8 cellular contexts compared by ENCODE assay signal in genomic region chr22:38230108-38230825, GRCh38. TPM values are rescaled to one million over a fixed set of nuclear protein-coding genes. Genes with fewer than 3 reads are reported as not detected.
DNase-seq lines count a peak whose midpoint lies in the region; ATAC-seq and TF ChIP-seq lines count a peak whose summit lies in the region.

No MANE protein-coding gene starts in this region.

- ATAC-seq in HG02623 (IDR thresholded peaks at IDR 0.05; ENCODE audit: unreplicated experiment) (no peak), HG02759 (IDR thresholded peaks at IDR 0.05; ENCODE audit: unreplicated experiment) (no peak)

- H3K4me1 ChIP-seq in PC-9 (replicated peaks; ENCODE audit: insufficient read depth) (peaks cover 51% of the 10 kb centered on the region), breast epithelium (peaks cover 11 to 23% of the 10 kb centered on the region in 2 donors), tibial artery (peaks cover 0 to 39% (median 7%) of the 10 kb centered on the region in 4 donors)

- intact Hi-C loops in PC-9 (cut with micrococcal nuclease; ENCODE audit: unreplicated experiment), result no loop called here
- intact Hi-C loops in breast epithelium (cut with DNase I; ENCODE audit: low total_unique reads), result no loop called here
- intact Hi-C loops in tibial artery (cut with DNase I; ENCODE audit: low total_unique reads), result no loop called here

- H3K36me3 ChIP-seq in PC-9 (ENCODE audit: low read depth), result peaks cover 68% of the 10 kb centered on the region
- H3K36me3 ChIP-seq in breast epithelium, result no peaks in the 10 kb centered on the region
- H3K36me3 ChIP-seq in tibial artery, result peaks cover 38 to 83% (median 80%) of the 10 kb centered on the region in 3 donors

- no peak for TF ChIP-seq POLR2A in breast epithelium (IDR thresholded peaks at IDR 0.05)

- POLR2A ChIA-PET in PC-9 (lab: Charles Lee; ENCODE audit: unreplicated experiment), result interaction anchor here (0.5 to 0.7 kb wide), 2 partner anchors 58 to 85 kb away, joined by 4 read pairs; no protein-coding TSS in a partner anchor

- H3K4me2 ChIP-seq in PC-9, result no peak overlapping the region

- 0 out of 2 replicates have a peak overlapping the region, but pooled peaks have one; percentile 39 for H3K27ac ChIP-seq in PC-9
- H3K27ac ChIP-seq in breast epithelium, result peak overlapping the region; percentile 85 to 87
- peak overlapping the region; percentile 63 for H3K27ac ChIP-seq in layer of hippocampus (ENCODE audit: low read depth, low read length)
- peak overlapping the region; percentile 9 to 30 for H3K27ac ChIP-seq in tibial artery

- H3K27me3 ChIP-seq in PC-9 (ENCODE audit: insufficient read depth, low read depth) (no peaks in the 10 kb centered on the region), breast epithelium (no peaks in the 10 kb centered on the region), layer of hippocampus (ENCODE audit: control insufficient read depth, insufficient read depth, low read length) (no peaks in the 10 kb centered on the region), tibial artery (no peaks in the 10 kb centered on the region)

- peaks cover 53% of the 10 kb centered on the region for H3K79me2 ChIP-seq in PC-9 (ENCODE audit: low read depth)

- no peaks in the 10 kb centered on the region for H4K20me1 ChIP-seq in PC-9 (ENCODE audit: insufficient read depth)

- DNase-seq in activated CD8-positive, alpha-beta memory T cell treated with anti-CD3 and anti-CD28 coated beads for 24 hours, result peak; percentile 64
- no peak for DNase-seq in activated CD8-positive, alpha-beta memory T cell treated with anti-CD3 and anti-CD28 coated beads, Interleukin-2, amount 50 U/mL, for 48 hours
- no peak for DNase-seq in PC-9
- DNase-seq in breast epithelium (ENCODE audit: low spot score in 2 of 2), result peak in 1 of 2 donors; percentile 68
- no peak for DNase-seq in tibial artery

- no TSS peak for BruUV-seq in PC-9 (replicated peaks; lab: Mats Ljungman, UMichigan)

- no peaks in the 10 kb centered on the region for H3K9me2 ChIP-seq in PC-9 (ENCODE audit: insufficient read depth)

- H3K9me3 ChIP-seq in PC-9 (ENCODE audit: insufficient read depth, low read depth) (no peaks in the 10 kb centered on the region), breast epithelium (no peaks in the 10 kb centered on the region), tibial artery (no peaks in the 10 kb centered on the region)

- no peak overlapping the region for H3K4me3 ChIP-seq in PC-9
- H3K4me3 ChIP-seq in breast epithelium, result no peak overlapping the region
- no peak overlapping the region for H3K4me3 ChIP-seq in tibial artery

- H2AFZ ChIP-seq in PC-9, result no peak overlapping the region

- TF ChIP-seq CTCF in PC-9 (conservative IDR thresholded peaks at IDR 0.05) (0 out of 2 replicates have a peak, but pooled peaks have one; percentile 17), breast epithelium (IDR thresholded peaks at IDR 0.05) (peak; percentile 34 to 72 (median 46)), tibial artery (IDR thresholded peaks at IDR 0.05) (peak in 1 of 2 experiments; percentile 22)

- CTCF ChIA-PET in PC-9 (lab: Charles Lee), result interaction anchor here (0.6 kb wide), 1 partner anchor 11 kb away, joined by 3 read pairs; no protein-coding TSS in a partner anchor

- peaks cover 43% of the 10 kb centered on the region for H3F3A ChIP-seq in PC-9 (ENCODE audit: insufficient read depth, low read depth)

RNA-seq across cellular contexts. Expression of gene MAFF, which starts 28.5 kb away (rescaled TPM):
- total RNA-seq in PC-9 (2021), result 27.9 and 41.8 TPM in 2 replicates
- total RNA-seq in breast epithelium, result 100 to 1,000 TPM in 1 of 3 donors, 10 to 100 TPM in 2; 37.3 to 126 (median 85.5) TPM

RNA-seq across cellular contexts. Expression of gene TMEM184B, which starts 42.5 kb away (rescaled TPM):
- 185 and 192 TPM in 2 replicates for total RNA-seq in PC-9 (2021)
- 10 to 100 TPM; 30.6 to 49.5 (median 42.4) TPM for total RNA-seq in breast epithelium

RNA-seq across cellular contexts. Expression of gene PLA2G6, which starts 48.6 kb away (rescaled TPM):
- total RNA-seq in PC-9 (2021) (39.8 and 45.6 TPM in 2 replicates), breast epithelium (10 to 100 TPM; 41.1 to 68.1 (median 59.3) TPM)

Comparison
In these comparisons a context has a peak if more than half of its experiments do, and no peak if none do; other contexts are left out.
1. H3K27ac ChIP-seq: peak in every context shown above with its lines; median percentile 86 in breast epithelium; 63 in layer of hippocampus; 39 in PC-9; 20 in tibial artery.